In the genomic region with DNA sequence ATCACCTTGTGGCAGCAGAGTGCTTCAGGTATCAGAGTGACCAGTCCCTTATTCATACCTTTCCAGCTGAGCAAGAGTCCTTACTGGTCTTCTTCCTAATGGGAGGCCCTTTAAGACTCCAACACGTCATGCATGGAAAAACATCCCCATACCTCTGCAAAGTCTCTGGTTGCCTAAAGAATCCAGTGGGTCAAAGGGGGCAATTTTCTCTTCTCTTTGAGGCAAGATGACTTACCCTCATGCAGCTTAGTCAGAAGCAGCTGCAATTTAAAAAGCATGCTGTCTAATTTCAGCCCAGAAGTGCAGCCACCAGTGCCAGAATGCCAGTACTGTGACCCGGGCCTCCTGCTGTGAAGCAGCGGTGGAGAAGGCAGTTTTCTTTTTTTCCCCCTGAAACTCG, we compare ENCODE assay signal across 2 cellular contexts.
TF ChIP-seq lines count a peak whose summit lies in the region.

No MANE protein-coding gene starts in this region.

TF ChIP-seq in GM12878, 131 proteins besides CTCF, POLR2A, EP300 and RAD21 (continues in another document):
- TF ChIP-seq, protein P1, sequence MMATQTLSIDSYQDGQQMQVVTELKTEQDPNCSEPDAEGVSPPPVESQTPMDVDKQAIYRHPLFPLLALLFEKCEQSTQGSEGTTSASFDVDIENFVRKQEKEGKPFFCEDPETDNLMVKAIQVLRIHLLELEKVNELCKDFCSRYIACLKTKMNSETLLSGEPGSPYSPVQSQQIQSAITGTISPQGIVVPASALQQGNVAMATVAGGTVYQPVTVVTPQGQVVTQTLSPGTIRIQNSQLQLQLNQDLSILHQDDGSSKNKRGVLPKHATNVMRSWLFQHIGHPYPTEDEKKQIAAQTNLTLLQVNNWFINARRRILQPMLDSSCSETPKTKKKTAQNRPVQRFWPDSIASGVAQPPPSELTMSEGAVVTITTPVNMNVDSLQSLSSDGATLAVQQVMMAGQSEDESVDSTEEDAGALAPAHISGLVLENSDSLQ (IDR thresholded peaks at IDR 0.05): no peak
- TF ChIP-seq, protein P2, sequence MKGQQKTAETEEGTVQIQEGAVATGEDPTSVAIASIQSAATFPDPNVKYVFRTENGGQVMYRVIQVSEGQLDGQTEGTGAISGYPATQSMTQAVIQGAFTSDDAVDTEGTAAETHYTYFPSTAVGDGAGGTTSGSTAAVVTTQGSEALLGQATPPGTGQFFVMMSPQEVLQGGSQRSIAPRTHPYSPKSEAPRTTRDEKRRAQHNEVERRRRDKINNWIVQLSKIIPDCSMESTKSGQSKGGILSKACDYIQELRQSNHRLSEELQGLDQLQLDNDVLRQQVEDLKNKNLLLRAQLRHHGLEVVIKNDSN (IDR thresholded peaks at IDR 0.05; ENCODE audit: borderline replicate concordance, extremely low read length, insufficient read depth, low read depth, low read length): no peak
- no peak for TF ChIP-seq ZSCAN29 (IDR thresholded peaks at IDR 0.05)
- TF ChIP-seq NFYA (IDR thresholded peaks at IDR 0.05; ENCODE audit: borderline replicate concordance, low read depth, low read length): no peak
- TF ChIP-seq NR2F1 (conservative IDR thresholded peaks at IDR 0.05): no peak
- TF ChIP-seq, protein P3, sequence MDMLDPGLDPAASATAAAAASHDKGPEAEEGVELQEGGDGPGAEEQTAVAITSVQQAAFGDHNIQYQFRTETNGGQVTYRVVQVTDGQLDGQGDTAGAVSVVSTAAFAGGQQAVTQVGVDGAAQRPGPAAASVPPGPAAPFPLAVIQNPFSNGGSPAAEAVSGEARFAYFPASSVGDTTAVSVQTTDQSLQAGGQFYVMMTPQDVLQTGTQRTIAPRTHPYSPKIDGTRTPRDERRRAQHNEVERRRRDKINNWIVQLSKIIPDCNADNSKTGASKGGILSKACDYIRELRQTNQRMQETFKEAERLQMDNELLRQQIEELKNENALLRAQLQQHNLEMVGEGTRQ (IDR thresholded peaks at IDR 0.05; ENCODE audit: borderline replicate concordance, low read depth, low read length): no peak
- TF ChIP-seq ASH2L (IDR thresholded peaks at IDR 0.05; ENCODE audit: borderline replicate concordance, low read depth): no peak
- TF ChIP-seq, protein P4, sequence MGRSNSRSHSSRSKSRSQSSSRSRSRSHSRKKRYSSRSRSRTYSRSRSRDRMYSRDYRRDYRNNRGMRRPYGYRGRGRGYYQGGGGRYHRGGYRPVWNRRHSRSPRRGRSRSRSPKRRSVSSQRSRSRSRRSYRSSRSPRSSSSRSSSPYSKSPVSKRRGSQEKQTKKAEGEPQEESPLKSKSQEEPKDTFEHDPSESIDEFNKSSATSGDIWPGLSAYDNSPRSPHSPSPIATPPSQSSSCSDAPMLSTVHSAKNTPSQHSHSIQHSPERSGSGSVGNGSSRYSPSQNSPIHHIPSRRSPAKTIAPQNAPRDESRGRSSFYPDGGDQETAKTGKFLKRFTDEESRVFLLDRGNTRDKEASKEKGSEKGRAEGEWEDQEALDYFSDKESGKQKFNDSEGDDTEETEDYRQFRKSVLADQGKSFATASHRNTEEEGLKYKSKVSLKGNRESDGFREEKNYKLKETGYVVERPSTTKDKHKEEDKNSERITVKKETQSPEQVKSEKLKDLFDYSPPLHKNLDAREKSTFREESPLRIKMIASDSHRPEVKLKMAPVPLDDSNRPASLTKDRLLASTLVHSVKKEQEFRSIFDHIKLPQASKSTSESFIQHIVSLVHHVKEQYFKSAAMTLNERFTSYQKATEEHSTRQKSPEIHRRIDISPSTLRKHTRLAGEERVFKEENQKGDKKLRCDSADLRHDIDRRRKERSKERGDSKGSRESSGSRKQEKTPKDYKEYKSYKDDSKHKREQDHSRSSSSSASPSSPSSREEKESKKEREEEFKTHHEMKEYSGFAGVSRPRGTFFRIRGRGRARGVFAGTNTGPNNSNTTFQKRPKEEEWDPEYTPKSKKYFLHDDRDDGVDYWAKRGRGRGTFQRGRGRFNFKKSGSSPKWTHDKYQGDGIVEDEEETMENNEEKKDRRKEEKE (IDR thresholded peaks at IDR 0.05): no peak
- TF ChIP-seq, protein P5, sequence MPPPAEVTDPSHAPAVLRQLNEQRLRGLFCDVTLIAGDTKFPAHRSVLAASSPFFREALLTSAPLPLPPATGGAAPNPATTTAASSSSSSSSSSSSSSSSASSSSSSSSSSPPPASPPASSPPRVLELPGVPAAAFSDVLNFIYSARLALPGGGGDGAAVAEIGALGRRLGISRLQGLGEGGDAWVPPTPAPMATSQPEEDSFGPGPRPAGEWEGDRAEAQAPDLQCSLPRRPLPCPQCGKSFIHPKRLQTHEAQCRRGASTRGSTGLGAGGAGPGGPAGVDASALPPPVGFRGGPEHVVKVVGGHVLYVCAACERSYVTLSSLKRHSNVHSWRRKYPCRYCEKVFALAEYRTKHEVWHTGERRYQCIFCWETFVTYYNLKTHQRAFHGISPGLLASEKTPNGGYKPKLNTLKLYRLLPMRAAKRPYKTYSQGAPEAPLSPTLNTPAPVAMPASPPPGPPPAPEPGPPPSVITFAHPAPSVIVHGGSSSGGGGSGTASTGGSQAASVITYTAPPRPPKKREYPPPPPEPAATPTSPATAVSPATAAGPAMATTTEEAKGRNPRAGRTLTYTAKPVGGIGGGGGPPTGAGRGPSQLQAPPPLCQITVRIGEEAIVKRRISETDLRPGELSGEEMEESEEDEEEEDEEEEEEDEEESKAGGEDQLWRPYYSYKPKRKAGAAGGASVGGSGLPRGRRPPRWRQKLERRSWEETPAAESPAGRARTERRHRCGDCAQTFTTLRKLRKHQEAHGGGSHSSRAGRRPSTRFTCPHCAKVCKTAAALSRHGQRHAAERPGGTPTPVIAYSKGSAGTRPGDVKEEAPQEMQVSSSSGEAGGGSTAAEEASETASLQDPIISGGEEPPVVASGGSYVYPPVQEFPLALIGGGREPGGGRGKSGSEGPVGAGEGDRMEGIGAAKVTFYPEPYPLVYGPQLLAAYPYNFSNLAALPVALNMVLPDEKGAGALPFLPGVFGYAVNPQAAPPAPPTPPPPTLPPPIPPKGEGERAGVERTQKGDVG (CRISPR knock-in tag; IDR thresholded peaks at IDR 0.05): no peak
- TF ChIP-seq, protein P6, sequence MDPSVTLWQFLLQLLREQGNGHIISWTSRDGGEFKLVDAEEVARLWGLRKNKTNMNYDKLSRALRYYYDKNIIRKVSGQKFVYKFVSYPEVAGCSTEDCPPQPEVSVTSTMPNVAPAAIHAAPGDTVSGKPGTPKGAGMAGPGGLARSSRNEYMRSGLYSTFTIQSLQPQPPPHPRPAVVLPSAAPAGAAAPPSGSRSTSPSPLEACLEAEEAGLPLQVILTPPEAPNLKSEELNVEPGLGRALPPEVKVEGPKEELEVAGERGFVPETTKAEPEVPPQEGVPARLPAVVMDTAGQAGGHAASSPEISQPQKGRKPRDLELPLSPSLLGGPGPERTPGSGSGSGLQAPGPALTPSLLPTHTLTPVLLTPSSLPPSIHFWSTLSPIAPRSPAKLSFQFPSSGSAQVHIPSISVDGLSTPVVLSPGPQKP (IDR thresholded peaks at IDR 0.05; ENCODE audit: low read depth, low read length): no peak
- TF ChIP-seq SREBF1 (IDR thresholded peaks at IDR 0.05; ENCODE audit: low read length): no peak

TF ChIP-seq in HEK293T, 16 proteins besides CTCF, POLR2A, EP300 and RAD21:
- TF ChIP-seq ELF4 (IDR thresholded peaks at IDR 0.05) (no peak), FOXM1 (IDR thresholded peaks at IDR 0.05; ENCODE audit: borderline replicate concordance) (no peak), HDGF (IDR thresholded peaks at IDR 0.05; ENCODE audit: borderline replicate concordance) (no peak), ARNT (IDR thresholded peaks at IDR 0.05) (no peak), FOXA1 (IDR thresholded peaks at IDR 0.05) (no peak), SP1 (IDR thresholded peaks at IDR 0.05) (no peak), L3MBTL2 (conservative IDR thresholded peaks at IDR 0.05) (no peak), FOXK2 (IDR thresholded peaks at IDR 0.05) (no peak), LEF1 (IDR thresholded peaks at IDR 0.05; ENCODE audit: borderline replicate concordance) (no peak), TARDBP (IDR thresholded peaks at IDR 0.05) (no peak), ZNF384 (IDR thresholded peaks at IDR 0.05) (no peak), SUZ12 (IDR thresholded peaks at IDR 0.05) (no peak), NFRKB (IDR thresholded peaks at IDR 0.05) (no peak), BHLHE40 (IDR thresholded peaks at IDR 0.05; ENCODE audit: borderline replicate concordance) (no peak), CTBP1 (IDR thresholded peaks at IDR 0.05; ENCODE audit: borderline replicate concordance) (no peak)
- TF ChIP-seq, protein P1 (IDR thresholded peaks at IDR 0.05): no peak
TF ChIP-seq in HEK293T: peak in this region for 0.
